8 cellular contexts compared by ENCODE assay signal in the genomic region with DNA sequence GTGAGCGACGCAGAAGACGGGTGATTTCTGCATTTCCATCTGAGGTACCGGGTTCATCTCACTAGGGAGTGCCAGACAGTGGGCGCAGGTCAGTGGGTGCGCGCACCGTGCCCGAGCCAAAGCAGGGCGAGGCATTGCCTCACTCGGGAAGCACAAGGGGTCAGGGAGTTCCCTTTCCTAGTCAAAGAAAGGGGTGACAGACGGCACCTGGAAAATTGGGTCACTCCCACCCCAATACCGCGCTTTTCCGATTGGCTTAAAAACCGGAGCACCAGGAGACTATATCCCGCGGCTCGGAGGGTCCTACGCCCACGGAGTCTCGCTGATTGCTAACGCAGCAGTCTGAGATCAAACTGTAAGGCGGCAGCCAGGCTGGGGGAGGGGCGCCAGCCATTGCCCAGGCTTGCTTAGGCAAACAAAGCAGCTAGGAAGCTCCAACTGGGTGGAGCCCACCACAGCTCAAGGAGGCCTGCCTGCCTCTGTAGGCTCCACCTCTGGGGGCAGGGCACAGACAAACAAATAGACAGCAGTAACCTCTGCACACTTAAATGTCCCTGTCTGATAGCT. TPM values are rescaled to one million over a fixed set of nuclear protein-coding genes. Genes with fewer than 3 reads are reported as not detected.
DNase-seq lines count a peak whose midpoint lies in the region; TF ChIP-seq lines count a peak whose summit lies in the region.
"Not testable (repeated sequence)": the region's sequence is repeated elsewhere in the genome, so short reads cannot be mapped to it uniquely, and the experiment has no call there.

No MANE protein-coding gene starts in this region.

- H3K27ac Mint-ChIP-seq in Caco-2 (ENCODE audit: unreplicated experiment), result peak overlapping the region; percentile 93
- H3K27ac Mint-ChIP-seq in chondrocyte (ENCODE audit: unreplicated experiment), result peak overlapping the region; percentile 74

- H3K4me3 ChIP-seq in Caco-2 (ENCODE audit: low read depth, low read length) (peak overlapping the region; percentile 59), Loucy (ENCODE audit: low read length, poor library complexity, severe bottlenecking) (peak overlapping the region; percentile 82), iPS DF 6.9 (ENCODE audit: low read length) (peak overlapping the region; percentile 61; the same call in 1 of the 2 replicates)

- peak overlapping the region; percentile 77 for H3K9ac ChIP-seq in Loucy (ENCODE audit: low read depth, low read length, poor library complexity, severe bottlenecking)

- H3K27me3 Mint-ChIP-seq in Caco-2 (ENCODE audit: insufficient read depth, unreplicated experiment); chondrocyte (ENCODE audit: low read depth): not testable (repeated sequence)

- not testable (repeated sequence) for BruUV-seq in Caco-2 (replicated peaks; lab: Mats Ljungman, UMichigan)

- not testable (repeated sequence) for H3K79me2 ChIP-seq in Loucy (ENCODE audit: insufficient read depth, low read length)

- H3K4me3 Mint-ChIP-seq in Caco-2 (ENCODE audit: unreplicated experiment), result peak overlapping the region; percentile 82
- H3K4me3 Mint-ChIP-seq in chondrocyte (ENCODE audit: unreplicated experiment), result peak overlapping the region; percentile 84

- not testable (repeated sequence) for H3K9me3 Mint-ChIP-seq in Caco-2 (ENCODE audit: unreplicated experiment); chondrocyte (ENCODE audit: low read depth)

- not testable (repeated sequence) for H3F3A ChIP-seq in Loucy (ENCODE audit: low read depth)

- peaks cover 36% of the 10 kb centered on the region for H3K4me1 ChIP-seq in Caco-2
- H3K4me1 ChIP-seq in Loucy (ENCODE audit: insufficient read depth, low read length, poor library complexity, severe bottlenecking); iPS DF 6.9 (ENCODE audit: control insufficient read depth, insufficient read depth, low read length): not testable (repeated sequence)

- intact Hi-C loops in Caco-2 (cut with micrococcal nuclease; ENCODE audit: unreplicated experiment), result loop anchor here (1.0 kb wide), 1 partner anchor 17 kb away; no protein-coding TSS in a partner anchor
- intact Hi-C loops in posterior vena cava (cut with DNase I), result not testable (repeated sequence)

- not testable (repeated sequence) for H3K9me2 ChIP-seq in Loucy (replicated peaks; ENCODE audit: low read depth, low read length)

- H3K36me3 ChIP-seq in Caco-2 (ENCODE audit: control insufficient read depth, insufficient read depth, low read length); Loucy (ENCODE audit: insufficient read depth, low read length); iPS DF 6.9 (ENCODE audit: control insufficient read depth, insufficient read depth, low read length): not testable (repeated sequence)

- peak overlapping the region; percentile 61 for H3K4me2 ChIP-seq in Loucy (ENCODE audit: low read depth, low read length, poor library complexity, severe bottlenecking)

- peaks cover 19% of the 10 kb centered on the region for H3K36me3 Mint-ChIP-seq in Caco-2 (ENCODE audit: insufficient read depth, unreplicated experiment)
- not testable (repeated sequence) for H3K36me3 Mint-ChIP-seq in chondrocyte (ENCODE audit: low read depth)

- POLR2A ChIA-PET in Caco-2 (lab: Charles Lee), result interaction anchor here (0.8 kb wide), 1 partner anchor 24 kb away, joined by 6 read pairs; a partner anchor contains a TSS

- peak overlapping the region; percentile 90 for H2AFZ ChIP-seq in Loucy (ENCODE audit: low read length)

- CTCF ChIA-PET in Caco-2 (lab: Charles Lee), result not testable (repeated sequence)

- DNase-seq in Caco-2, result peak; percentile 93 to 95
- DNase-seq in RPMI7951 (ENCODE audit: low read depth), result peak; percentile 74
- peak; percentile 82 for DNase-seq in activated CD8-positive, alpha-beta memory T cell treated with anti-CD3 and anti-CD28 coated beads, Interleukin-2, amount 50 U/mL, for 4 hours
- not testable (repeated sequence) for DNase-seq in chondrocyte (ENCODE audit: low spot score); iPS DF 6.9 (ENCODE audit: low read depth, low spot score)
- DNase-seq in posterior vena cava (ENCODE audit: low spot score), result peak; percentile 93
- peak; percentile 26 to 55 for DNase-seq in stimulated activated CD8-positive, alpha-beta memory T cell treated with anti-CD3 and anti-CD28 coated beads, Interleukin-7, amount 100 ng/mL, for 48 hours (ENCODE audit: extremely low read depth in 1 of 2, low read depth in 1 of 2)

- not testable (repeated sequence) for H3K27ac ChIP-seq in iPS DF 6.9 (ENCODE audit: low read length)

- no CpG with 5 or more reads among the region's 25 CpGs for WGBS in iPS DF 6.9 (ENCODE audit: insufficient coverage, insufficient read length)

- not testable (repeated sequence) for TF ChIP-seq CTCF in Caco-2 (IDR thresholded peaks at IDR 0.05; ENCODE audit: insufficient read depth in 1 of 2, low read depth in 1 of 2, low read length in 1 of 2, severe bottlenecking in 1 of 2, unreplicated experiment in 1 of 2); Loucy (conservative IDR thresholded peaks at IDR 0.05; ENCODE audit: low read length)
- TF ChIP-seq CTCF in chondrocyte (IDR thresholded peaks at IDR 0.05), result peak; percentile 23

- not testable (repeated sequence) for H4K20me1 ChIP-seq in Loucy (ENCODE audit: insufficient read depth, low read length, poor library complexity, severe bottlenecking)

- not testable (repeated sequence) for H3K9me3 ChIP-seq in Caco-2; Loucy (ENCODE audit: insufficient read depth, low read depth, low read length); iPS DF 6.9 (ENCODE audit: control insufficient read depth, insufficient read depth, low read length)

- H3K4me1 Mint-ChIP-seq in Caco-2 (ENCODE audit: low read depth, unreplicated experiment) (peaks cover 50% of the 10 kb centered on the region), chondrocyte (ENCODE audit: low read depth) (peaks cover 14% of the 10 kb centered on the region)

- H3K27me3 ChIP-seq in Caco-2 (replicated peaks; ENCODE audit: control insufficient read depth, insufficient read depth, low read length); Loucy (ENCODE audit: insufficient read depth, low read length, poor library complexity, severe bottlenecking); iPS DF 6.9 (ENCODE audit: control insufficient read depth, insufficient read depth, low read length): not testable (repeated sequence)

RNA-seq across cellular contexts. Expression of a gene that starts 23.9 kb away (rescaled TPM):
- total RNA-seq in Caco-2 (2022), result 17.3 and 17.7 TPM in 2 replicates
- 9.6 and 10.0 TPM in 2 replicates for total RNA-seq in RPMI7951 (2014; rRNA removed; shearing (Covaris generic))
- total RNA-seq in chondrocyte, result 3.3 to 6.9 TPM (median 4.6 TPM) in 3 replicates
- total RNA-seq in posterior vena cava, result 10 to 100 TPM in 1 of 2 donors, 1 to 10 TPM in 1; 8.5 to 10.1 TPM

RNA-seq across cellular contexts. Expression of a gene that starts 31.7 kb away (rescaled TPM):
- 61.7 and 65.0 TPM in 2 replicates for total RNA-seq in Caco-2 (2022)
- 19.6 and 23.7 TPM in 2 replicates for total RNA-seq in RPMI7951 (2014; rRNA removed; shearing (Covaris generic))
- total RNA-seq in chondrocyte, result 14.8 to 16.0 TPM (median 15.4 TPM) in 3 replicates
- total RNA-seq in posterior vena cava, result 10 to 100 TPM; 10.4 to 12.9 TPM
